Comparison of ENCODE assay signal across 22 cellular contexts in genomic region chr10:129074939-129075338, GRCh38.
DNase-seq lines count a peak whose midpoint lies in the region; ATAC-seq and TF ChIP-seq lines count a peak whose summit lies in the region.
"Had no signal": no experiment of that assay in that cellular context is flagged by ENCODE, and none has a peak within 500 bp of the region (broad histone marks: within the 10 kb centered on the region; RNA-seq: fewer than 3 reads in every experiment).

No MANE protein-coding gene starts in this region.

- no peaks in the 10 kb centered on the region for H3K36me3 Mint-ChIP-seq in CD4-positive, CD25-positive, alpha-beta regulatory T cell
- H3K36me3 Mint-ChIP-seq in activated T-helper 17 cell treated with anti-CD3 and anti-CD28 coated beads, Interleukin-2, amount 50 U/mL, for 72 hours (ENCODE audit: low read depth) = no peaks in the 10 kb centered on the region
- H3K36me3 Mint-ChIP-seq: CD4-positive, alpha-beta memory T cell had no signal

- H3K27me3 Mint-ChIP-seq in CD4-positive, CD25-positive, alpha-beta regulatory T cell = peaks cover 5% of the 10 kb centered on the region
- no peaks in the 10 kb centered on the region for H3K27me3 Mint-ChIP-seq in activated T-helper 17 cell treated with anti-CD3 and anti-CD28 coated beads, Interleukin-2, amount 50 U/mL, for 72 hours
- H3K27me3 Mint-ChIP-seq: CD4-positive, alpha-beta memory T cell had no signal

- DNase-seq in DMS79 treated with DMSO at 0.1 percent for 48 hours (lab: John Stamatoyannopoulos, UW) = peak; percentile 2
- DNase-seq in DMS79 (lab: John Stamatoyannopoulos, UW) = no peak
- DNase-seq in CD4-positive, CD25-positive, alpha-beta regulatory T cell = peak in 1 of 3 donors; percentile 9
- DNase-seq in NCI-H2029 (lab: John Stamatoyannopoulos, UW) = peak; percentile 67
- peak; percentile 7 for DNase-seq in colonic mucosa
- DNase-seq in stimulated activated CD4-positive, alpha-beta T cell treated with anti-CD3 and anti-CD28 coated beads, Interleukin-4, amount 100 ng/mL, for 4 hours = no peak
- no peak for DNase-seq in T1000 (lab: John Stamatoyannopoulos, UW)
- DNase-seq: ACHN; Caco-2; CD4-positive, alpha-beta memory T cell; DMS 273 treated with DMSO at 0.1 percent for 48 hours; GDM1; KBM-7; NCI-H1417; NCI-H1694 treated with DMSO at 0.1 percent for 48 hours; NCI-H748 treated with DMSO at 0.1 percent for 48 hours; Peyer's patch; SJCRH30 had no signal

- H3K27ac Mint-ChIP-seq in CD4-positive, CD25-positive, alpha-beta regulatory T cell = peak overlapping the region in 2 of 3 donors; percentile 9 to 79
- H3K27ac Mint-ChIP-seq in activated T-helper 17 cell treated with anti-CD3 and anti-CD28 coated beads, Interleukin-2, amount 50 U/mL, for 72 hours = no peak overlapping the region

- H3K9ac ChIP-seq in colonic mucosa (ENCODE audit: low read depth in 2 of 2, low read length in 2 of 2) = no peak overlapping the region
- H3K9ac ChIP-seq: BLaER1 had no signal

- peaks cover 0 to 2% of the 10 kb centered on the region in 2 experiments for H3K9me3 ChIP-seq in CD4-positive, CD25-positive, alpha-beta regulatory T cell (ENCODE audit: control insufficient read depth in 2 of 2, low read length in 2 of 2)
- no peaks in the 10 kb centered on the region for H3K9me3 ChIP-seq in colonic mucosa
- H3K9me3 ChIP-seq: Caco-2, Peyer's patch, SJCRH30 had no signal

- intact Hi-C loops in colonic mucosa (cut with DNase I) = no loop called here

- no peaks in the 10 kb centered on the region for H3K9me3 Mint-ChIP-seq in CD4-positive, CD25-positive, alpha-beta regulatory T cell
- H3K9me3 Mint-ChIP-seq in activated T-helper 17 cell treated with anti-CD3 and anti-CD28 coated beads, Interleukin-2, amount 50 U/mL, for 72 hours = no peaks in the 10 kb centered on the region

- no peaks in the 10 kb centered on the region for H3K36me3 ChIP-seq in CD4-positive, CD25-positive, alpha-beta regulatory T cell (ENCODE audit: control insufficient read depth, insufficient read depth, low read length)
- no peaks in the 10 kb centered on the region for H3K36me3 ChIP-seq in colonic mucosa
- H3K36me3 ChIP-seq: BLaER1, Peyer's patch, SJCRH30 had no signal

- TF ChIP-seq CTCF in colonic mucosa (IDR thresholded peaks at IDR 0.05) = no peak

- no peaks in the 10 kb centered on the region for H3K4me1 ChIP-seq in CD4-positive, CD25-positive, alpha-beta regulatory T cell (ENCODE audit: control insufficient read depth, insufficient read depth, low read length, poor library complexity, severe bottlenecking)
- no peaks in the 10 kb centered on the region for H3K4me1 ChIP-seq in colonic mucosa
- H3K4me1 ChIP-seq: BLaER1, Caco-2, Peyer's patch had no signal

- no peak overlapping the region for H3K4me3 Mint-ChIP-seq in CD4-positive, CD25-positive, alpha-beta regulatory T cell
- no peak overlapping the region for H3K4me3 Mint-ChIP-seq in activated T-helper 17 cell treated with anti-CD3 and anti-CD28 coated beads, Interleukin-2, amount 50 U/mL, for 72 hours
- H3K4me3 Mint-ChIP-seq: CD4-positive, alpha-beta memory T cell had no signal

- H3K4me1 Mint-ChIP-seq in CD4-positive, CD25-positive, alpha-beta regulatory T cell = peaks cover 8 to 22% (median 11%) of the 10 kb centered on the region in 4 donors
- no peaks in the 10 kb centered on the region for H3K4me1 Mint-ChIP-seq in activated T-helper 17 cell treated with anti-CD3 and anti-CD28 coated beads, Interleukin-2, amount 50 U/mL, for 72 hours

- peak; percentile 37 to 47 for ATAC-seq in CD4-positive, CD25-positive, alpha-beta regulatory T cell (ENCODE audit: low read depth in 2 of 2)
- ATAC-seq in activated T-helper 17 cell treated with anti-CD3 and anti-CD28 coated beads, Interleukin-2, amount 50 U/mL, for 72 hours (replicated peaks) = no peak
- ATAC-seq: HCT116 had no signal

- H3K27ac ChIP-seq in CD4-positive, CD25-positive, alpha-beta regulatory T cell (ENCODE audit: insufficient read depth, low read length, poor library complexity, severe bottlenecking) = no peak overlapping the region
- no peak overlapping the region for H3K27ac ChIP-seq in colonic mucosa
- H3K27ac ChIP-seq: 22Rv1, BLaER1, Peyer's patch, SJCRH30 had no signal

- H3K27me3 ChIP-seq in CD4-positive, CD25-positive, alpha-beta regulatory T cell (ENCODE audit: control insufficient read depth, insufficient read depth, low read length) = no peaks in the 10 kb centered on the region
- H3K27me3 ChIP-seq in colonic mucosa = no peaks in the 10 kb centered on the region
- H3K27me3 ChIP-seq: BLaER1, Peyer's patch, SJCRH30 had no signal

- H3K4me3 ChIP-seq in CD4-positive, CD25-positive, alpha-beta regulatory T cell (ENCODE audit: low read depth, low read length) = no peak overlapping the region
- no peak overlapping the region for H3K4me3 ChIP-seq in colonic mucosa
- H3K4me3 ChIP-seq: BLaER1, Peyer's patch, SJCRH30 had no signal

Comparison
In these comparisons a context has a peak if more than half of its experiments do, and no peak if none do; other contexts are left out.
1. DNase-seq: peak in DMS79 treated with DMSO at 0.1 percent for 48 hours (single experiment), NCI-H2029 (single experiment) and colonic mucosa (single experiment); none in DMS79 (single experiment), stimulated activated CD4-positive, alpha-beta T cell treated with anti-CD3 and anti-CD28 coated beads, Interleukin-4, amount 100 ng/mL, for 4 hours (0 of 2) and T1000 (single experiment).